ENCODE assay signal across 1 cellular context in genomic region chr3:124257332-124257864, GRCh38.
TF ChIP-seq lines count a peak whose summit lies in the region.

No MANE protein-coding gene starts in this region.

TF ChIP-seq in HEK293, 187 proteins besides CTCF, POLR2A, EP300 and RAD21:
- TF ChIP-seq HOXC10 (CRISPR knock-in tag; IDR thresholded peaks at IDR 0.05) (no peak), FEZF1 (tag by site-specific recombination; IDR thresholded peaks at IDR 0.05) (peak; percentile 36)
